In genomic region chr11:35352107-35352888, GRCh38 we compare ENCODE assay signal across 14 cellular contexts.
DNase-seq lines count a peak whose midpoint lies in the region; ATAC-seq and TF ChIP-seq lines count a peak whose summit lies in the region.
"Had no signal": no experiment of that assay in that cellular context is flagged by ENCODE, and none has a peak within 500 bp of the region (broad histone marks: within the 10 kb centered on the region; RNA-seq: fewer than 3 reads in every experiment).

No MANE protein-coding gene starts in this region.

- no peaks in the 10 kb centered on the region for H3K27me3 ChIP-seq in HAP-1 (ENCODE audit: low read depth)
- H3K27me3 ChIP-seq: ascending aorta, suprapubic skin had no signal

- no peaks in the 10 kb centered on the region for H3K36me3 ChIP-seq in HAP-1 (replicated peaks)
- H3K36me3 ChIP-seq: ascending aorta, suprapubic skin had no signal

- peak overlapping the region; percentile 49 for H3K27ac Mint-ChIP-seq in activated naive CD8-positive, alpha-beta T cell treated with anti-CD3 and anti-CD28 coated beads, Interleukin-2, amount 50 U/mL, for 24 hours
- no peak overlapping the region for H3K27ac Mint-ChIP-seq in activated CD8-positive, alpha-beta T cell treated with anti-CD3 and anti-CD28 coated beads, Interleukin-2, amount 10 ng/mL, durations not matched to agents 7 days and 5 days
- H3K27ac Mint-ChIP-seq: activated T-cell treated with anti-CD3 and anti-CD28 coated beads, Interleukin-2, amount 50 U/mL, for 24 hours had no signal

- CTCF ChIA-PET in activated CD8-positive, alpha-beta T cell treated with anti-CD3 and anti-CD28 coated beads, Interleukin-2, amount 10 ng/mL, durations not matched to agents 7 days and 5 days (lab: Charles Lee) = interaction anchor here (1.1 kb wide), 1 partner anchor 47 kb away, joined by 3 read pairs; no protein-coding TSS in a partner anchor

- ATAC-seq in activated naive CD8-positive, alpha-beta T cell treated with anti-CD3 and anti-CD28 coated beads, Interleukin-2, amount 50 U/mL, for 24 hours = no peak
- no peak for ATAC-seq in GM18517 (IDR thresholded peaks at IDR 0.05; ENCODE audit: unreplicated experiment)
- no peak for ATAC-seq in activated CD8-positive, alpha-beta T cell treated with anti-CD3 and anti-CD28 coated beads, Interleukin-2, amount 10 ng/mL, durations not matched to agents 7 days and 5 days
- ATAC-seq: sciatic nerve had no signal

- H3K36me3 Mint-ChIP-seq in activated naive CD8-positive, alpha-beta T cell treated with anti-CD3 and anti-CD28 coated beads, Interleukin-2, amount 50 U/mL, for 24 hours (ENCODE audit: low read depth) = no peaks in the 10 kb centered on the region
- no peaks in the 10 kb centered on the region for H3K36me3 Mint-ChIP-seq in activated CD8-positive, alpha-beta T cell treated with anti-CD3 and anti-CD28 coated beads, Interleukin-2, amount 10 ng/mL, durations not matched to agents 7 days and 5 days (ENCODE audit: low read depth)

- TF ChIP-seq CTCF in fibroblast of pulmonary artery (IDR thresholded peaks at IDR 0.05; ENCODE audit: low read length, missing control alignments) (no peak), retinal pigment epithelial cell (conservative IDR thresholded peaks at IDR 0.05; ENCODE audit: low read depth, low read length) (no peak)

- H3K4me1 Mint-ChIP-seq in activated naive CD8-positive, alpha-beta T cell treated with anti-CD3 and anti-CD28 coated beads, Interleukin-2, amount 50 U/mL, for 24 hours = peaks cover 36% of the 10 kb centered on the region
- peaks cover 27% of the 10 kb centered on the region for H3K4me1 Mint-ChIP-seq in activated CD8-positive, alpha-beta T cell treated with anti-CD3 and anti-CD28 coated beads, Interleukin-2, amount 10 ng/mL, durations not matched to agents 7 days and 5 days (ENCODE audit: low read depth)

- no peak overlapping the region for H3K4me3 Mint-ChIP-seq in activated naive CD8-positive, alpha-beta T cell treated with anti-CD3 and anti-CD28 coated beads, Interleukin-2, amount 50 U/mL, for 24 hours
- no peak overlapping the region for H3K4me3 Mint-ChIP-seq in activated CD8-positive, alpha-beta T cell treated with anti-CD3 and anti-CD28 coated beads, Interleukin-2, amount 10 ng/mL, durations not matched to agents 7 days and 5 days
- H3K4me3 Mint-ChIP-seq: activated T-cell treated with anti-CD3 and anti-CD28 coated beads, Interleukin-2, amount 50 U/mL, for 24 hours had no signal

- H3K4me3 ChIP-seq in fibroblast of pulmonary artery (replicated peaks; ENCODE audit: low read depth, low read length) = no peak overlapping the region
- no peak overlapping the region for H3K4me3 ChIP-seq in retinal pigment epithelial cell (ENCODE audit: low read length)
- no peak overlapping the region for H3K4me3 ChIP-seq in HAP-1
- H3K4me3 ChIP-seq: ascending aorta, suprapubic skin had no signal

- H3K27me3 Mint-ChIP-seq in activated naive CD8-positive, alpha-beta T cell treated with anti-CD3 and anti-CD28 coated beads, Interleukin-2, amount 50 U/mL, for 24 hours = no peaks in the 10 kb centered on the region
- H3K27me3 Mint-ChIP-seq in activated CD8-positive, alpha-beta T cell treated with anti-CD3 and anti-CD28 coated beads, Interleukin-2, amount 10 ng/mL, durations not matched to agents 7 days and 5 days (ENCODE audit: low read depth) = peaks cover 3% of the 10 kb centered on the region
- H3K27me3 Mint-ChIP-seq: activated T-cell treated with anti-CD3 and anti-CD28 coated beads, Interleukin-2, amount 50 U/mL, for 24 hours had no signal

- no peaks in the 10 kb centered on the region for H3K9me3 ChIP-seq in HAP-1
- H3K9me3 ChIP-seq: ascending aorta, Caco-2, suprapubic skin had no signal

- no peaks in the 10 kb centered on the region for H3K9me3 Mint-ChIP-seq in activated naive CD8-positive, alpha-beta T cell treated with anti-CD3 and anti-CD28 coated beads, Interleukin-2, amount 50 U/mL, for 24 hours
- peaks cover 9% of the 10 kb centered on the region for H3K9me3 Mint-ChIP-seq in activated CD8-positive, alpha-beta T cell treated with anti-CD3 and anti-CD28 coated beads, Interleukin-2, amount 10 ng/mL, durations not matched to agents 7 days and 5 days (ENCODE audit: insufficient read depth)
- H3K9me3 Mint-ChIP-seq: activated T-cell treated with anti-CD3 and anti-CD28 coated beads, Interleukin-2, amount 50 U/mL, for 24 hours had no signal

- intact Hi-C loops in head of caudate nucleus (cut with DNase I) = no loop called here

- H3K4me1 ChIP-seq in HAP-1 = no peaks in the 10 kb centered on the region
- H3K4me1 ChIP-seq: ascending aorta had no signal

- peak; percentile 42 for DNase-seq in HPDE6-E6E7 (ENCODE audit: extremely low spot score)
- DNase-seq in activated naive CD8-positive, alpha-beta T cell treated with anti-CD3 and anti-CD28 coated beads, Interleukin-2, amount 50 U/mL, for 24 hours = no peak
- DNase-seq in fibroblast of pulmonary artery (ENCODE audit: low read depth) = peak; percentile 64
- DNase-seq in retinal pigment epithelial cell (ENCODE audit: low read depth) = peak; percentile 86
- no peak for DNase-seq in head of caudate nucleus
- DNase-seq in activated CD8-positive, alpha-beta T cell treated with anti-CD3 and anti-CD28 coated beads, Interleukin-2, amount 10 ng/mL, durations not matched to agents 7 days and 5 days = no peak
- DNase-seq in HAP-1 (ENCODE audit: low spot score in 2 of 2) = no peak
- DNase-seq: activated T-cell treated with anti-CD3 and anti-CD28 coated beads, Interleukin-2, amount 50 U/mL, for 24 hours; Caco-2; SIG-M5 had no signal

- in situ Hi-C loops in HAP-1 (cut with MboI; ENCODE audit: low sequenced_read_pairs) = no loop called here

- POLR2A ChIA-PET in activated CD8-positive, alpha-beta T cell treated with anti-CD3 and anti-CD28 coated beads, Interleukin-2, amount 10 ng/mL, durations not matched to agents 7 days and 5 days (lab: Charles Lee) = no interaction called here

Comparison
In these comparisons a context has a peak if more than half of its experiments do, and no peak if none do; other contexts are left out.
1. DNase-seq: peak in HPDE6-E6E7 (single experiment), fibroblast of pulmonary artery (single experiment) and retinal pigment epithelial cell (single experiment); none in activated naive CD8-positive, alpha-beta T cell treated with anti-CD3 and anti-CD28 coated beads, Interleukin-2, amount 50 U/mL, for 24 hours (single experiment), head of caudate nucleus (0 of 42), activated CD8-positive, alpha-beta T cell treated with anti-CD3 and anti-CD28 coated beads, Interleukin-2, amount 10 ng/mL, durations not matched to agents 7 days and 5 days (single experiment) and HAP-1 (0 of 2).